In genomic region chr7:83930262-83930661, GRCh38 we compare ENCODE assay signal across 26 cellular contexts.
"Had no signal": no experiment of that assay in that cellular context is flagged by ENCODE, and none has a peak within 500 bp of the region (broad histone marks: within the 10 kb centered on the region; RNA-seq: fewer than 3 reads in every experiment).

No MANE protein-coding gene starts in this region.

- H3K36me3 ChIP-seq: brain microvascular endothelial cell, gastrocnemius medialis, right atrium auricular region, tibial nerve had no signal

- H3K9me3 ChIP-seq: gastrocnemius medialis, psoas muscle, right atrium auricular region, tibial nerve had no signal

- ATAC-seq: effector memory CD8-positive, alpha-beta T cell; gastrocnemius medialis; left colon; naive thymus-derived CD4-positive, alpha-beta T cell; psoas muscle; WTC11 had no signal

- H3K4me3 ChIP-seq: gastrocnemius medialis, hepatocyte, psoas muscle, right atrium auricular region, tibial nerve had no signal

- DNase-seq: activated CD4-positive, alpha-beta memory T cell treated with anti-CD3 and anti-CD28 coated beads, Interleukin-2, amount 10 ng/mL, durations not matched to agents 7 days and 5 days; activated CD4-positive, alpha-beta T cell treated with anti-CD3 and anti-CD28 coated beads for 1 hour; activated CD4-positive, alpha-beta T cell treated with anti-CD3 and anti-CD28 coated beads, Interleukin-2, amount 10 ng/mL, durations not matched to agents 7 days and 5 days; activated CD8-positive, alpha-beta memory T cell treated with anti-CD3 and anti-CD28 coated beads, Interleukin-2, amount 50 U/mL, for 48 hours; activated gamma-delta T cell; activated naive CD4-positive, alpha-beta T cell treated with anti-CD3 and anti-CD28 coated beads, Interleukin-2, amount 10 ng/mL, durations not matched to agents 7 days and 5 days; activated naive CD8-positive, alpha-beta T cell treated with anti-CD3 and anti-CD28 coated beads, Interleukin-2, amount 10 ng/mL, durations not matched to agents 7 days and 5 days; activated T-cell treated with anti-CD3 and anti-CD28 coated beads, Interleukin-2, amount 50 U/mL, for 24 hours; brain microvascular endothelial cell; cortex of kidney; effector memory CD8-positive, alpha-beta T cell; erythroblast; gastrocnemius medialis; glutamatergic neuron; left colon; naive thymus-derived CD4-positive, alpha-beta T cell; occipital lobe; psoas muscle; stimulated activated CD4-positive, alpha-beta T cell treated with anti-CD3 and anti-CD28 coated beads, Interleukin-15, amount 100 ng/mL, for 24 hours; stimulated activated naive CD4-positive, alpha-beta T cell; T1000 had no signal

- H3K27me3 ChIP-seq: brain microvascular endothelial cell, gastrocnemius medialis, hepatocyte, right atrium auricular region, tibial nerve had no signal

- H3K4me1 ChIP-seq: gastrocnemius medialis, parathyroid adenoma, psoas muscle, right atrium auricular region, tibial nerve had no signal
